ENCODE assay signal across 2 cellular contexts in genomic region chr17:968812-969766, GRCh38.
TF ChIP-seq lines count a peak whose summit lies in the region.

No MANE protein-coding gene starts in this region.

TF ChIP-seq in HEK293, 187 proteins besides CTCF, POLR2A, EP300 and RAD21 (continued from another document and continues in another):
- TF ChIP-seq ZBTB11 (tag by site-specific recombination; conservative IDR thresholded peaks at IDR 0.05; ENCODE audit: low read depth) (0 out of 2 replicates have a peak, but pooled peaks have one; percentile 4), ZNF133 (tag by site-specific recombination; IDR thresholded peaks at IDR 0.05) (no peak), KLF17 (tag by site-specific recombination; IDR thresholded peaks at IDR 0.05) (no peak), ZNF311 (tag by site-specific recombination; IDR thresholded peaks at IDR 0.05; ENCODE audit: borderline replicate concordance) (no peak), ZNF747 (tag by site-specific recombination; IDR thresholded peaks at IDR 0.05) (no peak), ZNF660 (tag by site-specific recombination; IDR thresholded peaks at IDR 0.05) (no peak), YY1 (tag by site-specific recombination; IDR thresholded peaks at IDR 0.05) (no peak), SALL2 (tag by site-specific recombination; IDR thresholded peaks at IDR 0.05; ENCODE audit: borderline replicate concordance) (no peak), ZNF549 (tag by site-specific recombination; IDR thresholded peaks at IDR 0.05) (no peak), TSHZ1 (tag by site-specific recombination; IDR thresholded peaks at IDR 0.05; ENCODE audit: borderline replicate concordance) (no peak), WT1 (tag by site-specific recombination; IDR thresholded peaks at IDR 0.05) (0 out of 2 replicates have a peak, but pooled peaks have one; percentile 17), ZNF837 (tag by site-specific recombination; IDR thresholded peaks at IDR 0.05) (no peak), ZNF335 (tag by site-specific recombination; conservative IDR thresholded peaks at IDR 0.05) (peak; percentile 48; the same call in 1 of the 2 replicates), ZNF174 (tag by site-specific recombination; IDR thresholded peaks at IDR 0.05) (no peak), ZNF513 (tag by site-specific recombination; IDR thresholded peaks at IDR 0.05) (no peak)

TF ChIP-seq in WTC11, 78 proteins besides CTCF, POLR2A, EP300 and RAD21 (continued from another document):
- TF ChIP-seq E2F5 (CRISPR knock-in tag; IDR thresholded peaks at IDR 0.05) = no peak
- no peak for TF ChIP-seq RELA (CRISPR knock-in tag; IDR thresholded peaks at IDR 0.05; ENCODE audit: borderline replicate concordance)
- no peak for TF ChIP-seq OVOL2 (CRISPR knock-in tag; IDR thresholded peaks at IDR 0.05; ENCODE audit: borderline replicate concordance)
